ENCODE assay signal across 8 cellular contexts in the genomic region with DNA sequence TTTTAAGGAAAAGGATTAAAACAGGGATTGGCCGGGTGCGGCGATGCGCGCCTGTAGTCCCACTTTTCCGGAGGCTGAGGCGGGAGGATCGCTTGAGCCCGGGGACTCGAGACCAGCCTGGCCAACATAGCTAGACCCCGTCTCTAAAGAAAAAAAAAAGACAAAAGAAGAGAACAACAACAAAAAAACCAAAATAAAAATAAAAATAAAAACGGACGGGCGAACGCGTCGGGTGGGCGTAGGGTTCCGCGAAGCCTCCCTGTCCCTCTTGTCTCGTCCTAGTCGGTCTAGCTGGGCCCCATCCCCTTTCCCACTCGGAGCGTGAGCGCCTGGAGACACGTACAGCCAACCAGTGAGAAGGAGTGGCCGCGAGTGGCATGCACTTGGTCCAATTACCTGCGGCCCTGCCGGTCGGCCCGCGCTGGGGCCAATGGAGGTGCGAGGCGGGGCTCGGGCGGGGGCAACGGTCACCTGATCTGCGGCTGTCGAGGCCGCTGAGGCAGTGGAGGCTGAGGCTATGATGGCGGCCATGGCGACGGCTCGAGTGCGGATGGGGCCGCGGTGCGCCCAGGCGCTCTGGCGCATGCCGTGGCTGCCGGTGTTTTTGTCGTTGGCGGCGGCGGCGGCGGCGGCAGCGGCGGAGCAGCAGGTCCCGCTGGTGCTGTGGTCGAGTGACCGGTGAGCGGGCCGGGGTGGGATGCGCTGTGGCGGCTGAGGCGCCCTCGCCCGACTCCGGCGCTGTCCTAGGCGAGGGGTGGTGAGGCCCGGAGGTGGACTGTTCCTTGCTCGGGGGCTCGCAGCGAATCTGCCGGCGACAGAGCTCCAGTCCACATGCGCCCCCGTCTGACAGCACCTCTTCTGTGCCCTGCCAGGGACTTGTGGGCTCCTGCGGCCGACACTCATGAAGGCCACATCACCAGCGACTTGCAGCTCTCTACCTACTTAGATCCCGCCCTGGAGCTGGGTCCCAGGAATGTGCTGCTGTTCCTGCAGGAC.
DNase-seq lines count a peak whose midpoint lies in the region; ATAC-seq lines count a peak whose summit lies in the region.

A gene with protein sequence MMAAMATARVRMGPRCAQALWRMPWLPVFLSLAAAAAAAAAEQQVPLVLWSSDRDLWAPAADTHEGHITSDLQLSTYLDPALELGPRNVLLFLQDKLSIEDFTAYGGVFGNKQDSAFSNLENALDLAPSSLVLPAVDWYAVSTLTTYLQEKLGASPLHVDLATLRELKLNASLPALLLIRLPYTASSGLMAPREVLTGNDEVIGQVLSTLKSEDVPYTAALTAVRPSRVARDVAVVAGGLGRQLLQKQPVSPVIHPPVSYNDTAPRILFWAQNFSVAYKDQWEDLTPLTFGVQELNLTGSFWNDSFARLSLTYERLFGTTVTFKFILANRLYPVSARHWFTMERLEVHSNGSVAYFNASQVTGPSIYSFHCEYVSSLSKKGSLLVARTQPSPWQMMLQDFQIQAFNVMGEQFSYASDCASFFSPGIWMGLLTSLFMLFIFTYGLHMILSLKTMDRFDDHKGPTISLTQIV (plus strand): TSS at position 502 of the 996 bp plus-strand sequence. CDS start 16 bp downstream, at position 518.

- DNase-seq in AG20443 (ENCODE audit: low spot score) (peak; percentile 90), NCI-H510A treated with DMSO at 0.1 percent for 48 hours (lab: John Stamatoyannopoulos, UW) (peak; percentile 86)
- peak; percentile 81 to 83 for DNase-seq in activated CD4-positive, alpha-beta T cell treated with anti-CD3 and anti-CD28 coated beads for 4 hours
- DNase-seq in stimulated activated CD4-positive, alpha-beta T cell treated with anti-CD3 and anti-CD28 coated beads, Interleukin-1b, Interleukin-23, amount 100 ng/mL, for 4 hours (ENCODE audit: low read depth in 2 of 2): peak; percentile 72 to 78

- H3K27ac ChIP-seq in cingulate gyrus (ENCODE audit: low read depth, low read length) (peak within 1 kb of the TSS; percentile 84), layer of hippocampus (ENCODE audit: low read depth, low read length) (peak within 1 kb of the TSS; percentile 92)

- H3K27me3 ChIP-seq in layer of hippocampus (ENCODE audit: control insufficient read depth, insufficient read depth, low read length): no peaks in the 10 kb centered on the region

- ATAC-seq in GM19043 (IDR thresholded peaks at IDR 0.05; ENCODE audit: low read depth, unreplicated experiment) (peak; percentile 97), HG03378 (IDR thresholded peaks at IDR 0.05; ENCODE audit: unreplicated experiment) (peak; percentile 78)

Comparison
In these comparisons a context has a peak if more than half of its experiments do, and no peak if none do; other contexts are left out.
1. Peak in every context shown above with its lines: DNase-seq, ATAC-seq and H3K27ac ChIP-seq.